ENCODE assay signal across 1 cellular context in genomic region chr15:76337739-76338554, GRCh38.
TF ChIP-seq lines count a peak whose summit lies in the region.

No MANE protein-coding gene starts in this region.

TF ChIP-seq in HepG2, 621 proteins besides CTCF, POLR2A, EP300 and RAD21 (continued from another document and continues in another):
- no peak for TF ChIP-seq KIAA2018 (CRISPR knock-in tag; IDR thresholded peaks at IDR 0.05; ENCODE audit: borderline replicate concordance)
- no peak for TF ChIP-seq SP5 (CRISPR knock-in tag; IDR thresholded peaks at IDR 0.05; ENCODE audit: borderline replicate concordance, low read depth)
- no peak for TF ChIP-seq EZH2 (conservative IDR thresholded peaks at IDR 0.05; ENCODE audit: low read depth, low read length)
- no peak for TF ChIP-seq GMEB2 (CRISPR knock-in tag; IDR thresholded peaks at IDR 0.05; ENCODE audit: low read depth)
- no peak for TF ChIP-seq ZMAT5 (CRISPR knock-in tag; IDR thresholded peaks at IDR 0.05; ENCODE audit: borderline replicate concordance, low read depth)
- no peak for TF ChIP-seq PHF5A (CRISPR knock-in tag; IDR thresholded peaks at IDR 0.05; ENCODE audit: low read depth, unreplicated experiment)
- TF ChIP-seq CHD2 (IDR thresholded peaks at IDR 0.05; ENCODE audit: low read depth, low read length), result no peak
- TF ChIP-seq ZNF75D (CRISPR knock-in tag; IDR thresholded peaks at IDR 0.05; ENCODE audit: borderline replicate concordance), result no peak
- TF ChIP-seq DR1 (CRISPR knock-in tag; IDR thresholded peaks at IDR 0.05), result peak; percentile 42; the same call in 1 of the 2 replicates
- no peak for TF ChIP-seq ZNF513 (CRISPR knock-in tag; conservative IDR thresholded peaks at IDR 0.05)
- TF ChIP-seq ZBTB38 (CRISPR knock-in tag; IDR thresholded peaks at IDR 0.05), result peak; percentile 49; the same call in 1 of the 2 replicates
- TF ChIP-seq ZNF30 (CRISPR knock-in tag; IDR thresholded peaks at IDR 0.05), result no peak; the same call in 1 of the 2 replicates
- TF ChIP-seq KLF9 (CRISPR knock-in tag; IDR thresholded peaks at IDR 0.05; ENCODE audit: low read depth), result no peak
- TF ChIP-seq FIP1L1 (IDR thresholded peaks at IDR 0.05; ENCODE audit: borderline replicate concordance, insufficient read depth, low read depth, low read length), result no peak
- TF ChIP-seq NR1H2 (CRISPR knock-in tag; IDR thresholded peaks at IDR 0.05; ENCODE audit: borderline replicate concordance, low read depth), result no peak
- no peak for TF ChIP-seq ZKSCAN5 (CRISPR knock-in tag; IDR thresholded peaks at IDR 0.05)
- TF ChIP-seq ZMAT3 (CRISPR knock-in tag; conservative IDR thresholded peaks at IDR 0.05), result peak; percentile 90; the same call in 1 of the 2 replicates
- TF ChIP-seq PATZ1 (CRISPR knock-in tag; IDR thresholded peaks at IDR 0.05), result peak; percentile 27; the same call in 1 of the 2 replicates
- no peak for TF ChIP-seq AHDC1 (CRISPR knock-in tag; IDR thresholded peaks at IDR 0.05; ENCODE audit: borderline replicate concordance)
- TF ChIP-seq MED8 (CRISPR knock-in tag; IDR thresholded peaks at IDR 0.05; ENCODE audit: insufficient replicate concordance), result no peak
- peak; percentile 54; the same call in 1 of the 2 replicates for TF ChIP-seq HDAC1 (CRISPR knock-in tag; IDR thresholded peaks at IDR 0.05)
- no peak for TF ChIP-seq ZNF883 (CRISPR knock-in tag; IDR thresholded peaks at IDR 0.05; ENCODE audit: not compliant biosample characterization)
- no peak for TF ChIP-seq MXD4 (CRISPR knock-in tag; IDR thresholded peaks at IDR 0.05)
- peak; percentile 89 for TF ChIP-seq REPIN1 (CRISPR knock-in tag; IDR thresholded peaks at IDR 0.05; ENCODE audit: borderline replicate concordance, low read depth)
